Comparison of ENCODE assay signal across 20 cellular contexts in genomic region chr3:69772152-69772867, GRCh38. TPM values are rescaled to one million over a fixed set of nuclear protein-coding genes. Genes with fewer than 3 reads are reported as not detected.
"Had no signal": no experiment of that assay in that cellular context is flagged by ENCODE, and none has a peak within 500 bp of the region (broad histone marks: within the 10 kb centered on the region; RNA-seq: fewer than 3 reads in every experiment).

No MANE protein-coding gene starts in this region.

- H3K27ac ChIP-seq: suprapubic skin, tibial nerve had no signal

- H3K27me3 ChIP-seq: suprapubic skin, tibial nerve had no signal

- H3K9me3 ChIP-seq: suprapubic skin, tibial nerve had no signal

- H3K36me3 ChIP-seq: suprapubic skin, tibial nerve had no signal

- H3K4me3 ChIP-seq: skin epidermis, suprapubic skin, tibial nerve had no signal

- ATAC-seq: SK-N-SH treated with all-trans-retinoic acid at 6 μM for 48 hours; stimulated activated effector memory CD8-positive, alpha-beta T cell treated with anti-CD3 and anti-CD28 coated beads, Interleukin-12 subunit alpha, Interleukin-12 subunit beta, amount 100 ng/mL, for 72 hours; stimulated activated naive CD8-positive, alpha-beta T cell treated with anti-CD3 and anti-CD28 coated beads, Interleukin-15, amount 100 ng/mL, for 72 hours; T-cell had no signal

- DNase-seq: activated CD4-positive, alpha-beta memory T cell treated with anti-CD3 and anti-CD28 coated beads for 36 hours; activated CD4-positive, alpha-beta T cell treated with anti-CD3 and anti-CD28 coated beads for 4 hours; activated CD4-positive, CD25-positive, alpha-beta regulatory T cell; activated naive CD4-positive, alpha-beta T cell treated with anti-CD3 and anti-CD28 coated beads for 36 hours; activated naive CD8-positive, alpha-beta T cell treated with anti-CD3 and anti-CD28 coated beads, Interleukin-2, amount 10 ng/mL, durations not matched to agents 7 days and 5 days; activated T-cell treated with anti-CD3 and anti-CD28 coated beads, Interleukin-2, amount 50 U/mL, for 48 hours; amygdala; dermis blood vessel endothelial cell; effector CD8-positive, alpha-beta T cell; erythroblast; foreskin fibroblast; naive B cell; stimulated activated CD4-positive, alpha-beta T cell treated with anti-CD3 and anti-CD28 coated beads, Interleukin-1b, Interleukin-23, amount 100 ng/mL, for 48 hours; stimulated activated naive CD8-positive, alpha-beta T cell treated with anti-CD3 and anti-CD28 coated beads, Interleukin-15, amount 100 ng/mL, for 72 hours; T-cell had no signal

RNA-seq across cellular contexts. Expression of gene MITF, which starts 33.0 kb away (rescaled TPM):
- total RNA-seq: activated CD4-positive, alpha-beta memory T cell treated with anti-CD3 and anti-CD28 coated beads for 36 hours; activated naive CD4-positive, alpha-beta T cell treated with anti-CD3 and anti-CD28 coated beads for 36 hours had no signal
